ENCODE assay signal across 1 cellular context in genomic region chr18:23172981-23173380, GRCh38.
TF ChIP-seq lines count a peak whose summit lies in the region.

No MANE protein-coding gene starts in this region.

TF ChIP-seq in GM12878, 131 proteins besides CTCF, POLR2A, EP300 and RAD21:
- TF ChIP-seq RBBP5 (conservative IDR thresholded peaks at IDR 0.05) (no peak), SMAD5 (IDR thresholded peaks at IDR 0.05; ENCODE audit: low read depth) (no peak), SP1 (IDR thresholded peaks at IDR 0.05; ENCODE audit: low read depth, low read length) (no peak), SPI1 (IDR thresholded peaks at IDR 0.05; ENCODE audit: borderline replicate concordance, insufficient read depth, low read depth, low read length) (no peak), WRNIP1 (IDR thresholded peaks at IDR 0.05; ENCODE audit: borderline replicate concordance, low read depth, low read length) (no peak), FOXK2 (IDR thresholded peaks at IDR 0.05) (no peak), RELA (IDR thresholded peaks at IDR 0.05; ENCODE audit: borderline replicate concordance, partially characterized antibody) (no peak), ZNF24 (IDR thresholded peaks at IDR 0.05) (no peak), IRF4 (IDR thresholded peaks at IDR 0.05; ENCODE audit: low read depth, low read length) (no peak), NFXL1 (IDR thresholded peaks at IDR 0.05; ENCODE audit: borderline replicate concordance) (no peak), ATF7 (IDR thresholded peaks at IDR 0.05; ENCODE audit: low read depth) (no peak), RB1 (IDR thresholded peaks at IDR 0.05; ENCODE audit: borderline replicate concordance) (no peak), YY1 (IDR thresholded peaks at IDR 0.05; ENCODE audit: low read depth, low read length) (no peak), RFX5 (IDR thresholded peaks at IDR 0.05; ENCODE audit: low read depth, low read length) (no peak)
- TF ChIP-seq, protein P1, sequence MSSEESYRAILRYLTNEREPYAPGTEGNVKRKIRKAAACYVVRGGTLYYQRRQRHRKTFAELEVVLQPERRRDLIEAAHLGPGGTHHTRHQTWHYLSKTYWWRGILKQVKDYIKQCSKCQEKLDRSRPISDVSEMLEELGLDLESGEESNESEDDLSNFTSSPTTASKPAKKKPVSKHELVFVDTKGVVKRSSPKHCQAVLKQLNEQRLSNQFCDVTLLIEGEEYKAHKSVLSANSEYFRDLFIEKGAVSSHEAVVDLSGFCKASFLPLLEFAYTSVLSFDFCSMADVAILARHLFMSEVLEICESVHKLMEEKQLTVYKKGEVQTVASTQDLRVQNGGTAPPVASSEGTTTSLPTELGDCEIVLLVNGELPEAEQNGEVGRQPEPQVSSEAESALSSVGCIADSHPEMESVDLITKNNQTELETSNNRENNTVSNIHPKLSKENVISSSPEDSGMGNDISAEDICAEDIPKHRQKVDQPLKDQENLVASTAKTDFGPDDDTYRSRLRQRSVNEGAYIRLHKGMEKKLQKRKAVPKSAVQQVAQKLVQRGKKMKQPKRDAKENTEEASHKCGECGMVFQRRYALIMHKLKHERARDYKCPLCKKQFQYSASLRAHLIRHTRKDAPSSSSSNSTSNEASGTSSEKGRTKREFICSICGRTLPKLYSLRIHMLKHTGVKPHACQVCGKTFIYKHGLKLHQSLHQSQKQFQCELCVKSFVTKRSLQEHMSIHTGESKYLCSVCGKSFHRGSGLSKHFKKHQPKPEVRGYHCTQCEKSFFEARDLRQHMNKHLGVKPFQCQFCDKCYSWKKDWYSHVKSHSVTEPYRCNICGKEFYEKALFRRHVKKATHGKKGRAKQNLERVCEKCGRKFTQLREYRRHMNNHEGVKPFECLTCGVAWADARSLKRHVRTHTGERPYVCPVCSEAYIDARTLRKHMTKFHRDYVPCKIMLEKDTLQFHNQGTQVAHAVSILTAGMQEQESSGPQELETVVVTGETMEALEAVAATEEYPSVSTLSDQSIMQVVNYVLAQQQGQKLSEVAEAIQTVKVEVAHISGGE (CRISPR knock-in tag; IDR thresholded peaks at IDR 0.05) = no peak
TF ChIP-seq in GM12878: peak in this region for 0.
